8 cellular contexts compared by ENCODE assay signal in the genomic region with DNA sequence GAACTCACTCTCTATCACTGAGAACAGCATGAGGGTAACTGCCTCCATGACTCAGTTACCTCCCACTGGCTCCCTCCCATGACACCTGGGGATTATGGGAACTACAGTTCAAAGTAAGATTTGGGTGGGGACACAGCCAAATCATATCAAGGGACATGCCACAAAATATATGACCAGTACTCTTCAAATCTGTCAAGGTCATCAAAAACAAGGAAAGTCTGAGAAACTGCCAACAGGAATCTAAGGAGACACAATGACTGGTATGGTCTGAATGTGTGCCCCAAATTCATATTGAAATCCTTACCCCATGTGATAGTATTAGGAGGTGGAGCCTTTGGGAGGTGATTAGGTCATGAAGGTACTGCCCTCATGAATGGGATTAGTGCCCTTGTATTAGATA.
"Had no signal": no experiment of that assay in that cellular context is flagged by ENCODE, and none has a peak within 500 bp of the region (broad histone marks: within the 10 kb centered on the region; RNA-seq: fewer than 3 reads in every experiment).

No MANE protein-coding gene starts in this region.

- H3K4me3 ChIP-seq: GM12878 had no signal

- DNase-seq: GDM1, GF-D8 had no signal

- FAIRE-seq: G401.6, GM12878, GM12891, GM12892, GM18507, GM19239 had no signal

- ATAC-seq: GM12878 had no signal
